Comparison of ENCODE assay signal across 8 cellular contexts in genomic region chr19:48513289-48514122, GRCh38. TPM values are rescaled to one million over a fixed set of nuclear protein-coding genes. Genes with fewer than 3 reads are reported as not detected.
DNase-seq lines count a peak whose midpoint lies in the region; ATAC-seq and TF ChIP-seq lines count a peak whose summit lies in the region.

No MANE protein-coding gene starts in this region.

- peak overlapping the region; percentile 70 for H3K4me3 ChIP-seq in HL-60 (replicated peaks; ENCODE audit: insufficient read depth, low read length)
- peak overlapping the region; percentile 63 for H3K4me3 ChIP-seq in epithelial cell of esophagus (ENCODE audit: low read length)
- peak overlapping the region; percentile 7 for H3K4me3 ChIP-seq in mucosa of descending colon

- H3K27me3 ChIP-seq in HL-60 (ENCODE audit: insufficient read depth, poor library complexity, severe bottlenecking): peaks cover 25% of the 10 kb centered on the region

- H3K4me3 Mint-ChIP-seq in stimulated activated memory B cell treated with anti-CD40 and anti-IgM and Interleukin-4, amounts not matched to agents 10 μg/mL and 1 μg/mL and 100 μg/mL, for 72 hours: no peak overlapping the region

- H3K36me3 Mint-ChIP-seq in stimulated activated memory B cell treated with anti-CD40 and anti-IgM and Interleukin-4, amounts not matched to agents 10 μg/mL and 1 μg/mL and 100 μg/mL, for 72 hours: no peaks in the 10 kb centered on the region

- peak; percentile 81 for DNase-seq in DMS53 treated with DMSO at 0.1 percent for 48 hours (lab: John Stamatoyannopoulos, UW; ENCODE audit: unreplicated experiment)
- DNase-seq in HL-60 (ENCODE audit: low read depth in 1 of 2, low spot score in 1 of 2): peak; percentile 47 to 75
- peak; percentile 81 for DNase-seq in NOMO-1 treated with DMSO at 0.1 percent for 48 hours (lab: John Stamatoyannopoulos, UW; ENCODE audit: unreplicated experiment)
- DNase-seq in activated CD8-positive, alpha-beta memory T cell treated with anti-CD3 and anti-CD28 coated beads, Interleukin-2, amount 50 U/mL, for 24 hours (ENCODE audit: extremely low read depth): peak; percentile 41
- DNase-seq in epithelial cell of esophagus (ENCODE audit: low read depth): peak; percentile 78
- peak; percentile 67 to 79 (median 77) for DNase-seq in mucosa of descending colon

- no peak overlapping the region for H3K27ac Mint-ChIP-seq in stimulated activated memory B cell treated with anti-CD40 and anti-IgM and Interleukin-4, amounts not matched to agents 10 μg/mL and 1 μg/mL and 100 μg/mL, for 72 hours

- H3K9me3 ChIP-seq in mucosa of descending colon: no peaks in the 10 kb centered on the region

- TF ChIP-seq CTCF in HL-60 (IDR thresholded peaks at IDR 0.05; ENCODE audit: insufficient read depth, low read length): no peak
- TF ChIP-seq CTCF in epithelial cell of esophagus (IDR thresholded peaks at IDR 0.05; ENCODE audit: insufficient read depth, low read depth, low read length, missing control alignments): no peak
- no peak for TF ChIP-seq CTCF in mucosa of descending colon (IDR thresholded peaks at IDR 0.05)

- H3K27me3 Mint-ChIP-seq in stimulated activated memory B cell treated with anti-CD40 and anti-IgM and Interleukin-4, amounts not matched to agents 10 μg/mL and 1 μg/mL and 100 μg/mL, for 72 hours: peaks cover 14% of the 10 kb centered on the region

- no peaks in the 10 kb centered on the region for H3K36me3 ChIP-seq in mucosa of descending colon (ENCODE audit: low read depth)

- no peaks in the 10 kb centered on the region for H3K4me1 ChIP-seq in mucosa of descending colon (ENCODE audit: low read depth)

- peaks cover 17% of the 10 kb centered on the region for H3K4me1 Mint-ChIP-seq in stimulated activated memory B cell treated with anti-CD40 and anti-IgM and Interleukin-4, amounts not matched to agents 10 μg/mL and 1 μg/mL and 100 μg/mL, for 72 hours

- intact Hi-C loops in mucosa of descending colon (cut with DNase I, micrococcal nuclease): no loop called here

- no peaks in the 10 kb centered on the region for H3K9me3 Mint-ChIP-seq in stimulated activated memory B cell treated with anti-CD40 and anti-IgM and Interleukin-4, amounts not matched to agents 10 μg/mL and 1 μg/mL and 100 μg/mL, for 72 hours

- no peak overlapping the region for H3K27ac ChIP-seq in HL-60 (replicated peaks)

- ATAC-seq in mucosa of descending colon: peak; percentile 82
- peak; percentile 90 for ATAC-seq in stimulated activated memory B cell treated with anti-CD40 and anti-IgM and Interleukin-4, amounts not matched to agents 10 μg/mL and 1 μg/mL and 100 μg/mL, for 72 hours
- no peak for ATAC-seq in HG02885 (IDR thresholded peaks at IDR 0.05; ENCODE audit: poor library complexity, unreplicated experiment)

RNA-seq across cellular contexts. Expression of gene LMTK3, which starts 1.9 kb away (rescaled TPM):
- total RNA-seq in mucosa of descending colon: 1 to 10 TPM in 2 of 3 donors, under 1 TPM in 1; 0.48 to 2.6 (median 1.3) TPM

RNA-seq across cellular contexts. Expression of gene SULT2B1, which starts 38.5 kb away (rescaled TPM):
- total RNA-seq in mucosa of descending colon: 1 to 10 TPM in 2 of 3 donors, under 1 TPM in 1; 0.51 to 3.1 (median 1.1) TPM

RNA-seq across cellular contexts. Expression of gene CYTH2, which starts 44.3 kb away (rescaled TPM):
- 10 to 100 TPM; 66.3 to 86.9 (median 69.3) TPM for total RNA-seq in mucosa of descending colon

RNA-seq across cellular contexts. Expression of gene KCNJ14, which starts 58.1 kb away (rescaled TPM):
- 1 to 10 TPM in 1 of 3 donors, under 1 TPM in 2; 0.46 to 1.3 (median 0.67) TPM for total RNA-seq in mucosa of descending colon

Comparison
In these comparisons a context has a peak if more than half of its experiments do, and no peak if none do; other contexts are left out.
1. H3K4me3 ChIP-seq: peak in every context shown above with its lines; median percentile 70 in HL-60; 63 in epithelial cell of esophagus; 7 in mucosa of descending colon.